In the genomic region with DNA sequence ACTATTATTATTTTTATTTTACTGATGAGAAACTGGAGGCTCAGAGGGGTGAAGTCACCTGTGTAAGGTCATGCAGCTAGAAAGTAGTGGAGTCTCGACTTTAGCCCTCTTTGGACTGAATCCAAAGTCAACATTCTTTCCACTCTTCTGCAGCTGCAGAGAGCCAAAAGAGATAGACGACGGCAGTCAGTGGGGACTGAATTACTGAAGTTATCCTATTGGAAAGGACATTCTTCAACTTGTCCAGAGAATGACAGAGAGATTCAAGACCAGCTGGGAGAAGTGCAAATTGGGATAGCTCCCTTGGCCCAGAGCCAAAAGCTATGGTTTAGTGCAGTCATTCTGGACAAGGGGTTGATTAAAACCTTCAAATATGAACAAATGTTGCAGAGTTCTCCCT, we compare ENCODE assay signal across 1 cellular context.
TF ChIP-seq lines count a peak whose summit lies in the region.

No MANE protein-coding gene starts in this region.

TF ChIP-seq in HepG2, 621 proteins besides CTCF, POLR2A, EP300 and RAD21 (continued from another document):
- TF ChIP-seq, protein P1, sequence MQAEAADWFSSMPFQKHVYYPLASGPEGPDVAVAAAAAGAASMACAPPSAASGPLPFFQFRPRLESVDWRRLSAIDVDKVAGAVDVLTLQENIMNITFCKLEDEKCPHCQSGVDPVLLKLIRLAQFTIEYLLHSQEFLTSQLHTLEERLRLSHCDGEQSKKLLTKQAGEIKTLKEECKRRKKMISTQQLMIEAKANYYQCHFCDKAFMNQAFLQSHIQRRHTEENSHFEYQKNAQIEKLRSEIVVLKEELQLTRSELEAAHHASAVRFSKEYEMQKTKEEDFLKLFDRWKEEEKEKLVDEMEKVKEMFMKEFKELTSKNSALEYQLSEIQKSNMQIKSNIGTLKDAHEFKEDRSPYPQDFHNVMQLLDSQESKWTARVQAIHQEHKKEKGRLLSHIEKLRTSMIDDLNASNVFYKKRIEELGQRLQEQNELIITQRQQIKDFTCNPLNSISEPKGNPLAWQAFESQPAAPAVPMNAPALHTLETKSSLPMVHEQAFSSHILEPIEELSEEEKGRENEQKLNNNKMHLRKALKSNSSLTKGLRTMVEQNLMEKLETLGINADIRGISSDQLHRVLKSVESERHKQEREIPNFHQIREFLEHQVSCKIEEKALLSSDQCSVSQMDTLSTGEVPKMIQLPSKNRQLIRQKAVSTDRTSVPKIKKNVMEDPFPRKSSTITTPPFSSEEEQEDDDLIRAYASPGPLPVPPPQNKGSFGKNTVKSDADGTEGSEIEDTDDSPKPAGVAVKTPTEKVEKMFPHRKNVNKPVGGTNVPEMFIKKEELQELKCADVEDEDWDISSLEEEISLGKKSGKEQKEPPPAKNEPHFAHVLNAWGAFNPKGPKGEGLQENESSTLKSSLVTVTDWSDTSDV (CRISPR knock-in tag; IDR thresholded peaks at IDR 0.05) = no peak
- no peak for TF ChIP-seq HNRNPUL1 (IDR thresholded peaks at IDR 0.05; ENCODE audit: low read depth, low read length)
- TF ChIP-seq HNRNPLL (IDR thresholded peaks at IDR 0.05; ENCODE audit: low read depth, low read length, poor library complexity, severe bottlenecking) = no peak
- TF ChIP-seq RXRA (CRISPR knock-in tag; IDR thresholded peaks at IDR 0.05) = no peak
- no peak for TF ChIP-seq ATM (IDR thresholded peaks at IDR 0.05; ENCODE audit: borderline replicate concordance)
- TF ChIP-seq SRY (CRISPR knock-in tag; IDR thresholded peaks at IDR 0.05) = no peak
- no peak for TF ChIP-seq TRAFD1 (CRISPR knock-in tag; IDR thresholded peaks at IDR 0.05; ENCODE audit: borderline replicate concordance)
